9 cellular contexts compared by ENCODE assay signal in genomic region chr21:36065497-36066036, GRCh38. TPM values are rescaled to one million over a fixed set of nuclear protein-coding genes. Genes with fewer than 3 reads are reported as not detected.
DNase-seq lines count a peak whose midpoint lies in the region; ATAC-seq and TF ChIP-seq lines count a peak whose summit lies in the region.
"Had no signal": no experiment of that assay in that cellular context is flagged by ENCODE, and none has a peak within 500 bp of the region (broad histone marks: within the 10 kb centered on the region; RNA-seq: fewer than 3 reads in every experiment).

No MANE protein-coding gene starts in this region.

- WGBS in liver = 31% methylated on average over 3 of the region's 3 CpGs

- no peaks in the 10 kb centered on the region for H3K27me3 Mint-ChIP-seq in activated naive CD8-positive, alpha-beta T cell treated with anti-CD3 and anti-CD28 coated beads for 36 hours

- peak overlapping the region; percentile 84 to 89 for H3K27ac ChIP-seq in liver (ENCODE audit: low read depth in 1 of 2, low read length in 2 of 2)
- H3K27ac ChIP-seq in substantia nigra (ENCODE audit: low read depth, low read length, poor library complexity, severe bottlenecking) = no peak overlapping the region

- peak overlapping the region; percentile 38 for H3K27ac Mint-ChIP-seq in activated naive CD8-positive, alpha-beta T cell treated with anti-CD3 and anti-CD28 coated beads for 36 hours

- H3K4me1 Mint-ChIP-seq in activated naive CD8-positive, alpha-beta T cell treated with anti-CD3 and anti-CD28 coated beads for 36 hours = peaks cover 20% of the 10 kb centered on the region

- H3K9me3 Mint-ChIP-seq in activated naive CD8-positive, alpha-beta T cell treated with anti-CD3 and anti-CD28 coated beads for 36 hours = peaks cover 13% of the 10 kb centered on the region

- H3K27me3 ChIP-seq in liver (ENCODE audit: control insufficient read depth in 4 of 4, insufficient read depth in 4 of 4, low read length in 3 of 4) = no peaks in the 10 kb centered on the region

- TF ChIP-seq CTCF in liver (IDR thresholded peaks at IDR 0.05; ENCODE audit: low read depth, low read length, missing input control) = no peak

- peaks cover 0 to 4% (median 0%) of the 10 kb centered on the region in 4 donors for H3K9me3 ChIP-seq in liver (ENCODE audit: control insufficient read depth in 4 of 4, low read length in 3 of 4)

- no peaks in the 10 kb centered on the region for H3K36me3 ChIP-seq in liver (ENCODE audit: control insufficient read depth in 4 of 4, insufficient read depth in 3 of 4, low read depth in 1 of 4, low read length in 3 of 4)

- ATAC-seq in GM21381 (IDR thresholded peaks at IDR 0.05; ENCODE audit: unreplicated experiment) = no peak

- peak overlapping the region; percentile 53 to 61 for H3K9ac ChIP-seq in liver (ENCODE audit: low read depth in 1 of 2, low read length in 2 of 2)

- H3K4me1 ChIP-seq in liver (ENCODE audit: control insufficient read depth in 4 of 4, insufficient read depth in 4 of 4, low read length in 3 of 4) = peaks cover 3 to 36% (median 23%) of the 10 kb centered on the region in 4 donors

- TF ChIP-seq RAD21 in liver (IDR thresholded peaks at IDR 0.05) = peak in 1 of 2 donors; percentile 36

- H3K4me3 Mint-ChIP-seq in activated naive CD8-positive, alpha-beta T cell treated with anti-CD3 and anti-CD28 coated beads for 36 hours = no peak overlapping the region

- peaks cover 13% of the 10 kb centered on the region for H3K36me3 Mint-ChIP-seq in activated naive CD8-positive, alpha-beta T cell treated with anti-CD3 and anti-CD28 coated beads for 36 hours

- H3K4me3 ChIP-seq in liver (ENCODE audit: low read depth in 1 of 3, low read length in 3 of 3) = peak overlapping the region in 2 of 3 donors; percentile 12 to 26

- DNase-seq in GF-D8 (lab: John Stamatoyannopoulos, UW) (peak; percentile 20), LoVo (ENCODE audit: low spot score) (peak; percentile 55), substantia nigra (lab: John Stamatoyannopoulos, UW) (no peak), HK-2 (ENCODE audit: unreplicated experiment) (no peak)
- peak; percentile 30 for DNase-seq in activated naive CD8-positive, alpha-beta T cell treated with anti-CD3 and anti-CD28 coated beads for 36 hours
- DNase-seq: NCI-H446 treated with DMSO at 0.1 percent for 48 hours; stimulated activated naive CD4-positive, alpha-beta T cell treated with Interleukin-2 at 50 U/mL for 16 hours had no signal

TF ChIP-seq in liver, 16 proteins besides CTCF, POLR2A, EP300 and RAD21:
- TF ChIP-seq JUND (IDR thresholded peaks at IDR 0.05) (peak; percentile 49 to 62), ATF3 (IDR thresholded peaks at IDR 0.05) (peak; percentile 46), RXRA (IDR thresholded peaks at IDR 0.05) (peak in 1 of 2 donors; percentile 42), EGR1 (IDR thresholded peaks at IDR 0.05; ENCODE audit: low read depth in 2 of 2) (peak; percentile 22 to 33), HNF4A (conservative IDR thresholded peaks at IDR 0.05) (peak; percentile 87 to 95), NR2F2 (IDR thresholded peaks at IDR 0.05) (no peak), TAF1 (conservative IDR thresholded peaks at IDR 0.05) (no peak), ZBTB33 (IDR thresholded peaks at IDR 0.05) (peak; percentile 62), SP1 (IDR thresholded peaks at IDR 0.05) (peak; percentile 97), HNF4G (IDR thresholded peaks at IDR 0.05) (peak; percentile 82), YY1 (IDR thresholded peaks at IDR 0.05) (peak; percentile 46), MAX (IDR thresholded peaks at IDR 0.05) (peak; percentile 54), FOXA2 (IDR thresholded peaks at IDR 0.05) (no peak), FOXA1 (IDR thresholded peaks at IDR 0.05) (no peak), GABPA (IDR thresholded peaks at IDR 0.05 in 1 of 2, conservative IDR thresholded peaks at IDR 0.05 in 1 of 2) (peak in 1 of 2 donors; percentile 46)
- TF ChIP-seq, protein P1, sequence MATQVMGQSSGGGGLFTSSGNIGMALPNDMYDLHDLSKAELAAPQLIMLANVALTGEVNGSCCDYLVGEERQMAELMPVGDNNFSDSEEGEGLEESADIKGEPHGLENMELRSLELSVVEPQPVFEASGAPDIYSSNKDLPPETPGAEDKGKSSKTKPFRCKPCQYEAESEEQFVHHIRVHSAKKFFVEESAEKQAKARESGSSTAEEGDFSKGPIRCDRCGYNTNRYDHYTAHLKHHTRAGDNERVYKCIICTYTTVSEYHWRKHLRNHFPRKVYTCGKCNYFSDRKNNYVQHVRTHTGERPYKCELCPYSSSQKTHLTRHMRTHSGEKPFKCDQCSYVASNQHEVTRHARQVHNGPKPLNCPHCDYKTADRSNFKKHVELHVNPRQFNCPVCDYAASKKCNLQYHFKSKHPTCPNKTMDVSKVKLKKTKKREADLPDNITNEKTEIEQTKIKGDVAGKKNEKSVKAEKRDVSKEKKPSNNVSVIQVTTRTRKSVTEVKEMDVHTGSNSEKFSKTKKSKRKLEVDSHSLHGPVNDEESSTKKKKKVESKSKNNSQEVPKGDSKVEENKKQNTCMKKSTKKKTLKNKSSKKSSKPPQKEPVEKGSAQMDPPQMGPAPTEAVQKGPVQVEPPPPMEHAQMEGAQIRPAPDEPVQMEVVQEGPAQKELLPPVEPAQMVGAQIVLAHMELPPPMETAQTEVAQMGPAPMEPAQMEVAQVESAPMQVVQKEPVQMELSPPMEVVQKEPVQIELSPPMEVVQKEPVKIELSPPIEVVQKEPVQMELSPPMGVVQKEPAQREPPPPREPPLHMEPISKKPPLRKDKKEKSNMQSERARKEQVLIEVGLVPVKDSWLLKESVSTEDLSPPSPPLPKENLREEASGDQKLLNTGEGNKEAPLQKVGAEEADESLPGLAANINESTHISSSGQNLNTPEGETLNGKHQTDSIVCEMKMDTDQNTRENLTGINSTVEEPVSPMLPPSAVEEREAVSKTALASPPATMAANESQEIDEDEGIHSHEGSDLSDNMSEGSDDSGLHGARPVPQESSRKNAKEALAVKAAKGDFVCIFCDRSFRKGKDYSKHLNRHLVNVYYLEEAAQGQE (IDR thresholded peaks at IDR 0.05) = peak; percentile 71

RNA-seq across cellular contexts. Expression of gene CBR1, which starts 4.3 kb away (rescaled TPM):
- total RNA-seq in activated naive CD8-positive, alpha-beta T cell treated with anti-CD3 and anti-CD28 coated beads for 36 hours = 10 to 100 TPM; 43.4 to 43.7 TPM
- 100 to 1,000 TPM in 1 of 2 donors, 10 to 100 TPM in 1; 94.2 to 200 TPM for total RNA-seq in liver
- polyA plus RNA-seq in liver = 100 to 1,000 TPM; 157 to 218 TPM

RNA-seq across cellular contexts. Expression of gene SETD4, which starts 5.2 kb away (rescaled TPM):
- 10 to 100 TPM; 15.0 to 15.9 TPM for total RNA-seq in activated naive CD8-positive, alpha-beta T cell treated with anti-CD3 and anti-CD28 coated beads for 36 hours
- total RNA-seq in liver = 10 to 100 TPM in 1 of 2 donors, 1 to 10 TPM in 1; 8.3 to 12.0 TPM
- 1 to 10 TPM; 2.9 to 5.3 TPM for polyA plus RNA-seq in liver

Comparison
In these comparisons a context has a peak if more than half of its experiments do, and no peak if none do; other contexts are left out.
1. DNase-seq: peak in GF-D8 (single experiment), LoVo (single experiment) and activated naive CD8-positive, alpha-beta T cell treated with anti-CD3 and anti-CD28 coated beads for 36 hours (single experiment); none in substantia nigra (0 of 49) and HK-2 (single experiment).